1 cellular context compared by ENCODE assay signal in the genomic region with DNA sequence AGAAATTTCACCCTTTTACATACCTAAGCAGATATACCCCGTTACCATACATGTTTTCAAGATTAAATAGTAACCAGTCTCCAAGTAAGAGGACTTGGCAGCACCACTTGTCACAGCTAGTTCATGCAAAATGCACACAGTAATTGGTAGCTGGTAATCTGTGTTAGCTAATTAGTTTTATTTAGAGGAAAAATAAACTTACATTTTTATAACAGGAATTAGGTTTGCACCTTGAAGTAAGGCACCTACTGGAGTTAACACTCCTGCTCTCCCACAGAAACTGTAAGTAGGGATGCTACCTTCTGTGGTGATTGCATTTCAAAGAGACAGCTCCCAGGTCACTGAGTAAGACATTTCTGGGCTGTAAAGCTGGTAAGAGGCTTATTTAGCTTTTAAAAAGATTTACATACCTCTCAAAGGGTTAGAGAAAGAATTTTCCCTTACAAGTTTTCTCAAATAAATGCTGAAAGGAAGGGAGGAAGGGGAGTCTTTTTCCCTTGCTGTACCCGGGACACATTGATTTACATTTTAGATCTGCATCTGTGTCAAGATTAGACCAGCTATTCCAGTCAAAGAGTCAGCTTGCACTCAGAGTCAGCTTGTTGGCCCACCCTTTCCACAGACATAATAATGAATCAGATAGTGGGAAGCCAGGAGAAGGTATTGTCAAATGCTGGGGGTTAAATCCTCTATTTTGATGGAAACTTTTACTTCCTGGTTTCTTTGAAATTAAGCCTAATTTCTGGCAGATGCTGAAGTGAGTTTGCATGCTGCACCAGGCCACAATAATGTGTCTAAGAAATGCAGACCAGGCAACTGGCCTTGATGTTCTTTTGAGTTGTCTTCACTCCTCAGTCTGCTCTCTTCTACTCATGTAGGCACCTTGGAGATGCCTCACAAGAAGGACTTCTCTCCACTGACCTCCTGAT.
TF ChIP-seq lines count a peak whose summit lies in the region.

No MANE protein-coding gene starts in this region.

TF ChIP-seq in WTC11, 78 proteins besides CTCF, POLR2A, EP300 and RAD21 (continued from another document):
- TF ChIP-seq ZNF671 (CRISPR knock-in tag; IDR thresholded peaks at IDR 0.05) (no peak), MAX (CRISPR knock-in tag; IDR thresholded peaks at IDR 0.05) (no peak), TEAD1 (CRISPR knock-in tag; IDR thresholded peaks at IDR 0.05) (no peak), ZNF138 (CRISPR knock-in tag; conservative IDR thresholded peaks at IDR 0.05) (no peak), TP53 (CRISPR knock-in tag; IDR thresholded peaks at IDR 0.05) (no peak), NFYB (CRISPR knock-in tag; conservative IDR thresholded peaks at IDR 0.05; ENCODE audit: low read depth) (no peak)
- TF ChIP-seq, protein P1, sequence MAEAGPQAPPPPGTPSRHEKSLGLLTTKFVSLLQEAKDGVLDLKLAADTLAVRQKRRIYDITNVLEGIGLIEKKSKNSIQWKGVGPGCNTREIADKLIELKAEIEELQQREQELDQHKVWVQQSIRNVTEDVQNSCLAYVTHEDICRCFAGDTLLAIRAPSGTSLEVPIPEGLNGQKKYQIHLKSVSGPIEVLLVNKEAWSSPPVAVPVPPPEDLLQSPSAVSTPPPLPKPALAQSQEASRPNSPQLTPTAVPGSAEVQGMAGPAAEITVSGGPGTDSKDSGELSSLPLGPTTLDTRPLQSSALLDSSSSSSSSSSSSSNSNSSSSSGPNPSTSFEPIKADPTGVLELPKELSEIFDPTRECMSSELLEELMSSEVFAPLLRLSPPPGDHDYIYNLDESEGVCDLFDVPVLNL (CRISPR knock-in tag; IDR thresholded peaks at IDR 0.05; ENCODE audit: borderline replicate concordance, low read depth), result no peak
